In genomic region chr22:24155597-24156145, GRCh38 we compare ENCODE assay signal across 8 cellular contexts. TPM values are rescaled to one million over a fixed set of nuclear protein-coding genes. Genes with fewer than 3 reads are reported as not detected.
A peak's percentile ranks its signal among the peaks of the same experiment; 100 is the strongest.
DNase-seq lines count a peak whose midpoint lies in the region; ATAC-seq, FAIRE-seq and TF ChIP-seq lines count a peak whose summit lies in the region.

No MANE protein-coding gene starts in this region.

- no peaks in the 10 kb centered on the region for H3K27me3 ChIP-seq in SJCRH30

- peaks cover 5% of the 10 kb centered on the region for H3K36me3 Mint-ChIP-seq in activated naive CD8-positive, alpha-beta T cell treated with anti-CD3 and anti-CD28 coated beads for 36 hours

- no peak for TF ChIP-seq POLR2A in GM12891 (IDR thresholded peaks at IDR 0.05; ENCODE audit: low read depth, low read length)

- H3K4me3 Mint-ChIP-seq in activated naive CD8-positive, alpha-beta T cell treated with anti-CD3 and anti-CD28 coated beads for 36 hours, result peak overlapping the region; percentile 26

- peak overlapping the region; percentile 55 for H3K4me3 ChIP-seq in SJCRH30

- intact Hi-C loops in Right ventricle myocardium inferior (cut with DNase I), result loop anchor here (5.0 kb wide), 1 partner anchor 48 kb away; no protein-coding TSS in a partner anchor

- no peak overlapping the region for H3K27ac ChIP-seq in SJCRH30

- H3K4me1 Mint-ChIP-seq in activated naive CD8-positive, alpha-beta T cell treated with anti-CD3 and anti-CD28 coated beads for 36 hours, result peaks cover 68% of the 10 kb centered on the region

- H3K36me3 ChIP-seq in SJCRH30, result no peaks in the 10 kb centered on the region

- H3K4me1 ChIP-seq in SJCRH30, result peaks cover 13% of the 10 kb centered on the region

- no peaks in the 10 kb centered on the region for H3K27me3 Mint-ChIP-seq in activated naive CD8-positive, alpha-beta T cell treated with anti-CD3 and anti-CD28 coated beads for 36 hours

- ATAC-seq in HG03159 (IDR thresholded peaks at IDR 0.05; ENCODE audit: unreplicated experiment) (peak; percentile 22), Right ventricle myocardium inferior (peak; percentile 75), omental fat pad (ENCODE audit: low FRiP score) (peak; percentile 71), GM21447 (IDR thresholded peaks at IDR 0.05; ENCODE audit: unreplicated experiment) (no peak)

- DNase-seq in A172 (ENCODE audit: low spot score) (peak; percentile 32), GM12891 (ENCODE audit: insufficient read length, low spot score) (peak; percentile 72), SJCRH30 (peak; percentile 48 to 55), Right ventricle myocardium inferior (ENCODE audit: missing footprints) (peak; percentile 91), omental fat pad (ENCODE audit: low spot score) (peak; percentile 32)
- DNase-seq in activated naive CD8-positive, alpha-beta T cell treated with anti-CD3 and anti-CD28 coated beads for 36 hours, result peak; percentile 65

- no peak overlapping the region for H3K27ac Mint-ChIP-seq in activated naive CD8-positive, alpha-beta T cell treated with anti-CD3 and anti-CD28 coated beads for 36 hours

- H3K9me3 Mint-ChIP-seq in activated naive CD8-positive, alpha-beta T cell treated with anti-CD3 and anti-CD28 coated beads for 36 hours, result no peaks in the 10 kb centered on the region

- TF ChIP-seq CTCF in omental fat pad (IDR thresholded peaks at IDR 0.05), result peak in 1 of 3 donors; percentile 22

- no peak for FAIRE-seq in GM12891 (lab: Jason Lieb, UNC)

- no peaks in the 10 kb centered on the region for H3K9me3 ChIP-seq in SJCRH30 (replicated peaks)

TF ChIP-seq in GM12891, 5 proteins besides CTCF, POLR2A, EP300 and RAD21:
- TF ChIP-seq TAF1 (IDR thresholded peaks at IDR 0.05; ENCODE audit: low read depth, low read length) (no peak), POLR2AphosphoS5 (IDR thresholded peaks at IDR 0.05; ENCODE audit: low read depth, low read length) (no peak), PAX5 (IDR thresholded peaks at IDR 0.05; ENCODE audit: insufficient read depth, low read length, severe bottlenecking) (no peak), POU2F2 (IDR thresholded peaks at IDR 0.05; ENCODE audit: low read depth, low read length) (no peak), SPI1 (IDR thresholded peaks at IDR 0.05; ENCODE audit: low read depth, low read length) (no peak)
TF ChIP-seq in GM12891: peak in this region for 0.

RNA-seq across cellular contexts. Expression of gene SUSD2, which starts 25.6 kb away (rescaled TPM):
- 1.1 and 2.6 TPM in 2 replicates for total RNA-seq in A172 (2014; rRNA removed; shearing (Covaris generic))
- polyA plus RNA-seq in GM12891 (2012; ENCODE audit: low read depth, missing spikeins), result 0.08 TPM
- total RNA-seq in SJCRH30 (2014; rRNA removed; shearing (Covaris generic)), result 0.08 TPM in 1 of 2 replicates, not detected in the other
- total RNA-seq in activated naive CD8-positive, alpha-beta T cell treated with anti-CD3 and anti-CD28 coated beads for 36 hours, result under 1 TPM; 0.56 to 0.80 TPM
- total RNA-seq in Right ventricle myocardium inferior (2.8 TPM), omental fat pad (1 to 10 TPM; 2.3 to 8.0 (median 4.7) TPM)

Comparison
In these comparisons a context has a peak if more than half of its experiments do, and no peak if none do; other contexts are left out.
1. DNase-seq: peak in every context shown above with its lines; median percentile 91 in Right ventricle myocardium inferior; 72 in GM12891; 65 in activated naive CD8-positive, alpha-beta T cell treated with anti-CD3 and anti-CD28 coated beads for 36 hours; 52 in SJCRH30; 32 in A172; 32 in omental fat pad.